Comparison of ENCODE assay signal across 8 cellular contexts in genomic region chr12:71846322-71846940, GRCh38. TPM values are rescaled to one million over a fixed set of nuclear protein-coding genes. Genes with fewer than 3 reads are reported as not detected.
DNase-seq lines count a peak whose midpoint lies in the region; ATAC-seq and TF ChIP-seq lines count a peak whose summit lies in the region.

No MANE protein-coding gene starts in this region.

- H3K4me3 ChIP-seq in adrenal gland (no peak overlapping the region), left lung (no peak overlapping the region)

- 55 to 64% (median 61%) methylated on average over 3 of the region's 3 CpGs for WGBS in adrenal gland, 4 donors

- H3K4me1 ChIP-seq in adrenal gland (replicated peaks in 1 of 2) = peaks cover 5 to 62% of the 10 kb centered on the region in 2 donors
- H3K4me1 ChIP-seq in left lung = peaks cover 5 to 69% of the 10 kb centered on the region in 2 donors

- peak; percentile 69 for ATAC-seq in left lung

- H3K36me3 ChIP-seq in adrenal gland (replicated peaks in 1 of 2) (no peaks in the 10 kb centered on the region), left lung (peaks cover 0 to 3% of the 10 kb centered on the region in 2 donors)

- intact Hi-C loops in adrenal gland (cut with DNase I) (loop anchor here in 1 of 2 donors (10.0 kb wide), 1 partner anchor 62 kb away; no protein-coding TSS in a partner anchor), left lung (cut with DNase I) (loop anchor here in 1 of 2 donors (10.0 kb wide), 1 partner anchor 62 kb away; no protein-coding TSS in a partner anchor), posterior cingulate gyrus (cut with DNase I) (loop anchor here (5.0 kb wide), 1 partner anchor 64 kb away; no protein-coding TSS in a partner anchor)

- peak; percentile 95 for TF ChIP-seq CTCF in 22Rv1 (IDR thresholded peaks at IDR 0.05)
- peak; percentile 30 to 59 (median 46) for TF ChIP-seq CTCF in adrenal gland (IDR thresholded peaks at IDR 0.05)
- peak; percentile 14 to 50 for TF ChIP-seq CTCF in left lung (IDR thresholded peaks at IDR 0.05)

- H3K9me3 ChIP-seq in adrenal gland (replicated peaks in 1 of 3) (no peaks in the 10 kb centered on the region), left lung (peaks cover 0 to under 1% of the 10 kb centered on the region in 2 donors)

- peak; percentile 9 for DNase-seq in GDM1 (lab: John Stamatoyannopoulos, UW)
- peak; percentile 34 for DNase-seq in LHCN-M2 (ENCODE audit: low read depth)
- DNase-seq in adrenal gland = no peak
- no peak for DNase-seq in left lung
- no peak for DNase-seq in posterior cingulate gyrus
- no peak for DNase-seq in NCI-H1930 (lab: John Stamatoyannopoulos, UW)
- no peak for DNase-seq in T-helper 9 cell

- TF ChIP-seq POLR2A in adrenal gland (IDR thresholded peaks at IDR 0.05) = no peak

- H3K27me3 ChIP-seq in adrenal gland (no peaks in the 10 kb centered on the region), left lung (no peaks in the 10 kb centered on the region)

- H3K27ac ChIP-seq in 22Rv1 (peak overlapping the region; percentile 38), adrenal gland (peak overlapping the region in 1 of 5 donors; percentile 19), left lung (peak overlapping the region in 1 of 2 donors; percentile 0)

RNA-seq across cellular contexts. Expression of gene TBC1D15, which starts 6.9 kb away (rescaled TPM):
- total RNA-seq in LHCN-M2 (2014; rRNA removed) (10.8 and 15.2 TPM in 2 replicates), adrenal gland (10 to 100 TPM; 22.8 to 78.3 (median 57.8) TPM), left lung (10 to 100 TPM; 34.9 to 39.6 TPM)
- polyA plus RNA-seq in LHCN-M2 (2012) = 8.6 TPM
- polyA plus RNA-seq in adrenal gland = 10 to 100 TPM; 19.9 to 74.1 (median 23.3) TPM

Comparison
In these comparisons a context has a peak if more than half of its experiments do, and no peak if none do; other contexts are left out.
1. CTCF ChIP-seq: peak in every context shown above with its lines; median percentile 95 in 22Rv1; 46 in adrenal gland; 32 in left lung.
2. DNase-seq: peak in GDM1 (single experiment) and LHCN-M2 (single experiment); none in adrenal gland (0 of 7), left lung (0 of 2), posterior cingulate gyrus (0 of 10), NCI-H1930 (0 of 2) and T-helper 9 cell (single experiment).